In the genomic region with DNA sequence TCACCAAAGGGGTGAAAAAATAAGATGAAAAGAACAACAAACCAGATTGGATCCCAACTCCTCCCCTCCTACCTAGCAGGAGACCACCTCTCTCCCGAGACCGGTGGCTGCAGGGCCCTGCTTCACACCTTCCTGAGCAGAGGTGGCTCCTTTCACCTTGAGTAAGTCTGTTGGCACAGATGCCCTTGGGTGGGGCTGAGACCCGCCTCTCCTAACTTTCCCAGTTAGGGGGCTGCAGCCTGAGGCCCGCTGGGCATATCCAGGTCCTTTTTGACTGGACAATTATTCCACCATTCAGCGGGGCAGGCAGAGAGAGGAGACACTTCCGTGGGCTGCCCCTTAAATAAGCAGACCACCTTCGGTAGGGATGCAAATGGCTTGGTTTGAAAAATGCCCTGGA, we compare ENCODE assay signal across 1 cellular context.
TF ChIP-seq lines count a peak whose summit lies in the region.

No MANE protein-coding gene starts in this region.

TF ChIP-seq in H1, 55 proteins besides CTCF, POLR2A, EP300 and RAD21:
- TF ChIP-seq KDM4A (IDR thresholded peaks at IDR 0.05; ENCODE audit: low read depth, low read length, severe bottlenecking) (no peak), PHF8 (conservative IDR thresholded peaks at IDR 0.05; ENCODE audit: low read depth, low read length) (no peak), TBP (IDR thresholded peaks at IDR 0.05; ENCODE audit: low read depth, low read length) (no peak), CREB1 (IDR thresholded peaks at IDR 0.05) (no peak), RXRA (IDR thresholded peaks at IDR 0.05; ENCODE audit: insufficient read depth, low read depth, low read length) (no peak), GABPA (IDR thresholded peaks at IDR 0.05; ENCODE audit: borderline replicate concordance, insufficient read depth, low read length) (no peak), SIRT6 (IDR thresholded peaks at IDR 0.05; ENCODE audit: low read length) (no peak), EZH2 (IDR thresholded peaks at IDR 0.05; ENCODE audit: low read depth, low read length, severe bottlenecking) (no peak), BRCA1 (IDR thresholded peaks at IDR 0.05; ENCODE audit: low read depth, low read length) (no peak), KDM5A (IDR thresholded peaks at IDR 0.05; ENCODE audit: low read length) (no peak), SIX5 (IDR thresholded peaks at IDR 0.05; ENCODE audit: low read depth, low read length) (no peak)
- TF ChIP-seq, protein P1, sequence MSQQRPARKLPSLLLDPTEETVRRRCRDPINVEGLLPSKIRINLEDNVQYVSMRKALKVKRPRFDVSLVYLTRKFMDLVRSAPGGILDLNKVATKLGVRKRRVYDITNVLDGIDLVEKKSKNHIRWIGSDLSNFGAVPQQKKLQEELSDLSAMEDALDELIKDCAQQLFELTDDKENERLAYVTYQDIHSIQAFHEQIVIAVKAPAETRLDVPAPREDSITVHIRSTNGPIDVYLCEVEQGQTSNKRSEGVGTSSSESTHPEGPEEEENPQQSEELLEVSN (IDR thresholded peaks at IDR 0.05) = no peak
